26 cellular contexts compared by ENCODE assay signal in genomic region chr10:124482401-124482800, GRCh38. TPM values are rescaled to one million over a fixed set of nuclear protein-coding genes. Genes with fewer than 3 reads are reported as not detected.
"Had no signal": no experiment of that assay in that cellular context is flagged by ENCODE, and none has a peak within 500 bp of the region (broad histone marks: within the 10 kb centered on the region; RNA-seq: fewer than 3 reads in every experiment).

No MANE protein-coding gene starts in this region.

- H3K4me3 ChIP-seq: SJSA1 had no signal

- H3K4me1 ChIP-seq: SJSA1 had no signal

- H3K27me3 ChIP-seq: SJSA1 had no signal

- H3K27ac ChIP-seq: SJSA1 had no signal

- H3K9me3 ChIP-seq: SJSA1 had no signal

- FAIRE-seq: astrocyte, RCC 7860 had no signal

- H3K36me3 ChIP-seq: SJSA1 had no signal

- ATAC-seq: activated T-helper 17 cell treated with anti-CD3 and anti-CD28 coated beads, Interleukin-2, amount 50 U/mL, for 72 hours; PC-3; SK-N-SH treated with all-trans-retinoic acid at 6 μM for 48 hours had no signal

- DNase-seq: activated CD4-positive, alpha-beta memory T cell treated with anti-CD3 and anti-CD28 coated beads for 36 hours; activated CD4-positive, alpha-beta T cell treated with anti-CD3 and anti-CD28 coated beads, Interleukin-2, amount 10 ng/mL, durations not matched to agents 24 days and 14 days; activated CD4-positive, CD25-positive, alpha-beta regulatory T cell treated with anti-CD3 and anti-CD28 coated beads, Interleukin-2, amount 50 U/mL, for 72 hours; activated gamma-delta T cell; activated naive CD4-positive, alpha-beta T cell treated with anti-CD3 and anti-CD28 coated beads for 36 hours; activated T-cell treated with anti-CD3 and anti-CD28 coated beads for 4 hours; activated T-cell treated with anti-CD3 and anti-CD28 coated beads, Interleukin-2, amount 50 U/mL, for 48 hours; amygdala; Kasumi-1; KBM-7; NCI-H1048; NCI-H146; NCI-H187 treated with DMSO at 0.1 percent for 48 hours; NCI-H510A treated with DMSO at 0.1 percent for 48 hours; NCI-H69; NK-92 treated with Interleukin-12 subunit alpha and Interleukin-12 subunit beta, amount 100 ng/mL, for 24 hours; PC-3; SHP77; SW 1271 had no signal

RNA-seq across cellular contexts. Expression of gene NKX1-2, which starts 32.6 kb away (rescaled TPM):
- total RNA-seq: activated CD4-positive, alpha-beta memory T cell treated with anti-CD3 and anti-CD28 coated beads for 36 hours; activated CD4-positive, alpha-beta T cell treated with anti-CD3 and anti-CD28 coated beads, Interleukin-2, amount 10 ng/mL, durations not matched to agents 24 days and 14 days; activated CD8-positive, alpha-beta memory T cell treated with anti-CD3 and anti-CD28 coated beads for 36 hours; activated naive CD4-positive, alpha-beta T cell treated with anti-CD3 and anti-CD28 coated beads for 36 hours; activated T-helper 17 cell treated with anti-CD3 and anti-CD28 coated beads, Interleukin-2, amount 50 U/mL, for 72 hours; astrocyte; SJSA1; T-helper 1 cell treated with Interleukin-12 subunit alpha and Interleukin-12 subunit beta and Interleukin-4 antibody, amounts not matched to agents 30 ng/mL and 1 ng/mL, for 36 hours had no signal
